In genomic region chr6:22788038-22788437, GRCh38 we compare ENCODE assay signal across 39 cellular contexts.
"Had no signal": no experiment of that assay in that cellular context is flagged by ENCODE, and none has a peak within 500 bp of the region (broad histone marks: within the 10 kb centered on the region; RNA-seq: fewer than 3 reads in every experiment).

No MANE protein-coding gene starts in this region.

- H3K9me3 Mint-ChIP-seq: activated CD8-positive, alpha-beta T cell treated with anti-CD3 and anti-CD28 coated beads for 36 hours had no signal

- H3K4me3 ChIP-seq: adrenal gland, body of pancreas, cardiac muscle cell had no signal

- H3K9me3 ChIP-seq: adrenal gland, body of pancreas had no signal

- DNase-seq: activated B cell treated with CpG ODN at 0.5 μM for 24 hours; activated CD4-positive, alpha-beta memory T cell treated with anti-CD3 and anti-CD28 coated beads for 36 hours; activated CD4-positive, alpha-beta T cell treated with anti-CD3 and anti-CD28 coated beads for 4 hours; activated CD4-positive, alpha-beta T cell treated with anti-CD3 and anti-CD28 coated beads, Interleukin-2, amount 10 ng/mL, durations not matched to agents 24 days and 14 days; activated CD4-positive, alpha-beta T cell treated with anti-CD3 and anti-CD28 coated beads, Interleukin-2, amount 50 U/mL, for 1 hour; activated CD4-positive, alpha-beta T cell treated with anti-CD3 and anti-CD28 coated beads, Interleukin-2, amount 50 U/mL, for 4 hours; activated CD4-positive, CD25-positive, alpha-beta regulatory T cell treated with anti-CD3 and anti-CD28 coated beads, Interleukin-2, amount 50 U/mL, for 72 hours; activated CD8-positive, alpha-beta memory T cell treated with anti-CD3 and anti-CD28 coated beads, Interleukin-2, amount 50 U/mL, for 4 hours; activated CD8-positive, alpha-beta T cell treated with anti-CD3 and anti-CD28 coated beads for 36 hours; activated effector memory CD4-positive, alpha-beta T cell treated with anti-CD3 and anti-CD28 coated beads, Interleukin-2, amount 50 U/mL, for 16 hours; activated gamma-delta T cell treated with Interleukin-2 at 50 U/mL for 16 hours; activated naive CD4-positive, alpha-beta T cell; activated naive CD4-positive, alpha-beta T cell treated with anti-CD3 and anti-CD28 coated beads for 36 hours; activated naive CD4-positive, alpha-beta T cell treated with anti-CD3 and anti-CD28 coated beads, Interleukin-2, amount 50 U/mL, for 16 hours; activated naive CD8-positive, alpha-beta T cell treated with anti-CD3 and anti-CD28 coated beads for 36 hours; activated T-cell treated with anti-CD3 and anti-CD28 coated beads for 4 hours; activated T-cell treated with anti-CD3 and anti-CD28 coated beads, Interleukin-2, amount 50 U/mL, for 1 hour; activated T-cell treated with anti-CD3 and anti-CD28 coated beads, Interleukin-2, amount 50 U/mL, for 4 hours; activated T-cell treated with anti-CD3 and anti-CD28 coated beads, Interleukin-2, amount 50 U/mL, for 72 hours; adrenal gland; amniotic stem cell; aorta; body of pancreas; caudate nucleus; cerebellar nuclear complex; T-helper 1 cell; T-helper 2 cell; T-helper 9 cell had no signal

- ATAC-seq: activated CD8-positive, alpha-beta T cell treated with anti-CD3 and anti-CD28 coated beads for 36 hours; activated naive CD4-positive, alpha-beta T cell treated with anti-CD3 and anti-CD28 coated beads, Interleukin-2, amount 50 U/mL, for 72 hours; activated T-cell treated with anti-CD3 and anti-CD28 coated beads, Interleukin-2, amount 50 U/mL, for 4 hours; activated T-cell treated with anti-CD3 and anti-CD28 coated beads, Interleukin-2, amount 50 U/mL, for 72 hours; activated T-helper 17 cell treated with anti-CD3 and anti-CD28 coated beads, Interleukin-2, amount 50 U/mL, for 72 hours; body of pancreas had no signal

- H3K27me3 ChIP-seq: adrenal gland, body of pancreas, cardiac muscle cell had no signal

- H3K27ac Mint-ChIP-seq: activated B cell treated with CpG ODN at 0.5 μM for 24 hours; activated CD4-positive, alpha-beta memory T cell treated with anti-CD3 and anti-CD28 coated beads for 36 hours; activated CD4-positive, alpha-beta T cell treated with anti-CD3 and anti-CD28 coated beads, Interleukin-2, amount 10 ng/mL, durations not matched to agents 24 days and 14 days; activated CD8-positive, alpha-beta T cell treated with anti-CD3 and anti-CD28 coated beads for 36 hours; activated naive CD4-positive, alpha-beta T cell treated with anti-CD3 and anti-CD28 coated beads for 36 hours; activated naive CD4-positive, alpha-beta T cell treated with anti-CD3 and anti-CD28 coated beads, Interleukin-2, amount 50 U/mL, for 72 hours; activated naive CD8-positive, alpha-beta T cell treated with anti-CD3 and anti-CD28 coated beads for 36 hours; activated T-cell treated with anti-CD3 and anti-CD28 coated beads, Interleukin-2, amount 50 U/mL, for 72 hours; activated T-helper 1 cell treated with anti-CD3 and anti-CD28 coated beads, Interleukin-12 subunit alpha, Interleukin-12 subunit beta, Interleukin-2, Interleukin-4 antibody, amounts not matched to agents 30 ng/mL and 10 ng/mL and 1 ng/mL, durations not matched to agents 14 hours and 24 hours and 36 hours; activated T-helper 17 cell treated with anti-CD3 and anti-CD28 coated beads, Interleukin-2, amount 50 U/mL, for 72 hours; T-helper 1 cell treated with Interleukin-12 subunit alpha and Interleukin-12 subunit beta and Interleukin-4 antibody, amounts not matched to agents 30 μg/mL and 1 μg/mL, for 36 hours; T-helper 2 cell treated with Interferon-gamma antibody and Interleukin-4, amounts not matched to agents 5 μg/mL and 100 μg/mL, for 36 hours had no signal

- H3K4me1 Mint-ChIP-seq: activated B cell treated with CpG ODN at 0.5 μM for 24 hours; activated CD4-positive, alpha-beta T cell treated with anti-CD3 and anti-CD28 coated beads, Interleukin-2, amount 10 ng/mL, durations not matched to agents 24 days and 14 days; activated naive CD8-positive, alpha-beta T cell treated with anti-CD3 and anti-CD28 coated beads for 36 hours; activated T-helper 17 cell treated with anti-CD3 and anti-CD28 coated beads, Interleukin-2, amount 50 U/mL, for 72 hours; central memory CD8-positive, alpha-beta T cell had no signal

- H3K4me3 Mint-ChIP-seq: activated B cell treated with CpG ODN at 0.5 μM for 24 hours; activated CD4-positive, alpha-beta memory T cell treated with anti-CD3 and anti-CD28 coated beads for 36 hours; activated CD4-positive, alpha-beta T cell treated with anti-CD3 and anti-CD28 coated beads, Interleukin-2, amount 10 ng/mL, durations not matched to agents 24 days and 14 days; activated CD8-positive, alpha-beta T cell treated with anti-CD3 and anti-CD28 coated beads for 36 hours; activated naive CD4-positive, alpha-beta T cell treated with anti-CD3 and anti-CD28 coated beads for 36 hours; activated naive CD8-positive, alpha-beta T cell treated with anti-CD3 and anti-CD28 coated beads for 36 hours; activated T-cell treated with anti-CD3 and anti-CD28 coated beads, Interleukin-2, amount 50 U/mL, for 4 hours; activated T-cell treated with anti-CD3 and anti-CD28 coated beads, Interleukin-2, amount 50 U/mL, for 72 hours; activated T-helper 1 cell treated with anti-CD3 and anti-CD28 coated beads, Interleukin-12 subunit alpha, Interleukin-12 subunit beta, Interleukin-2, Interleukin-4 antibody, amounts not matched to agents 30 ng/mL and 10 ng/mL and 1 ng/mL, durations not matched to agents 14 hours and 24 hours and 36 hours; activated T-helper 17 cell treated with anti-CD3 and anti-CD28 coated beads, Interleukin-2, amount 50 U/mL, for 72 hours; central memory CD8-positive, alpha-beta T cell; T-helper 1 cell treated with Interleukin-12 subunit alpha and Interleukin-12 subunit beta and Interleukin-4 antibody, amounts not matched to agents 30 μg/mL and 1 μg/mL, for 36 hours; T-helper 2 cell treated with Interferon-gamma antibody and Interleukin-4, amounts not matched to agents 5 μg/mL and 100 μg/mL, for 36 hours had no signal

- H3K4me1 ChIP-seq: adrenal gland, body of pancreas had no signal

- FAIRE-seq: astrocyte, bronchial epithelial cell, TTC549 had no signal

- H3K36me3 Mint-ChIP-seq: activated CD4-positive, alpha-beta memory T cell treated with anti-CD3 and anti-CD28 coated beads for 36 hours; activated naive CD4-positive, alpha-beta T cell treated with anti-CD3 and anti-CD28 coated beads, Interleukin-2, amount 50 U/mL, for 72 hours; activated naive CD8-positive, alpha-beta T cell treated with anti-CD3 and anti-CD28 coated beads for 36 hours had no signal

- H3K36me3 ChIP-seq: adrenal gland, cardiac muscle cell had no signal

- H3K27me3 Mint-ChIP-seq: activated B cell treated with CpG ODN at 0.5 μM for 24 hours; activated CD4-positive, alpha-beta memory T cell treated with anti-CD3 and anti-CD28 coated beads for 36 hours; activated CD4-positive, alpha-beta T cell treated with anti-CD3 and anti-CD28 coated beads, Interleukin-2, amount 10 ng/mL, durations not matched to agents 24 days and 14 days; activated CD8-positive, alpha-beta T cell treated with anti-CD3 and anti-CD28 coated beads for 36 hours; activated naive CD8-positive, alpha-beta T cell treated with anti-CD3 and anti-CD28 coated beads for 36 hours; activated T-helper 17 cell treated with anti-CD3 and anti-CD28 coated beads, Interleukin-2, amount 50 U/mL, for 72 hours; central memory CD8-positive, alpha-beta T cell had no signal

- H3K27ac ChIP-seq: adrenal gland, body of pancreas, cardiac muscle cell, VCaP had no signal
